In genomic region chr3:173025941-173026340, GRCh38 we compare ENCODE assay signal across 29 cellular contexts.
"Had no signal": no experiment of that assay in that cellular context is flagged by ENCODE, and none has a peak within 500 bp of the region (broad histone marks: within the 10 kb centered on the region; RNA-seq: fewer than 3 reads in every experiment).

No MANE protein-coding gene starts in this region.

- H3K36me3 Mint-ChIP-seq: activated naive CD8-positive, alpha-beta T cell; brain; T-cell had no signal

- H3K4me3 ChIP-seq: SK-N-MC had no signal

- H3K4me1 Mint-ChIP-seq: activated CD4-positive, alpha-beta memory T cell treated with anti-CD3 and anti-CD28 coated beads, Interleukin-2, amount 10 ng/mL, durations not matched to agents 7 days and 5 days; activated CD4-positive, alpha-beta T cell treated with anti-CD3 and anti-CD28 coated beads for 36 hours; activated T-helper 17 cell treated with anti-CD3 and anti-CD28 coated beads, Interleukin-2, amount 50 U/mL, for 72 hours; brain; central memory CD8-positive, alpha-beta T cell; T-cell had no signal

- ATAC-seq: activated CD4-positive, alpha-beta T cell treated with anti-CD3 and anti-CD28 coated beads for 36 hours; activated T-helper 17 cell treated with anti-CD3 and anti-CD28 coated beads, Interleukin-2, amount 50 U/mL, for 72 hours; T-cell had no signal

- H3K27ac ChIP-seq: SK-N-MC, WERI-Rb-1 had no signal

- H3K36me3 ChIP-seq: WERI-Rb-1 had no signal

- DNase-seq: activated CD4-positive, alpha-beta memory T cell treated with anti-CD3 and anti-CD28 coated beads, Interleukin-2, amount 10 ng/mL, durations not matched to agents 7 days and 5 days; activated CD4-positive, alpha-beta T cell treated with anti-CD3 and anti-CD28 coated beads for 36 hours; activated CD4-positive, alpha-beta T cell treated with anti-CD3 and anti-CD28 coated beads, Interleukin-2, amount 50 U/mL, for 1 hour; activated gamma-delta T cell; activated naive CD4-positive, alpha-beta T cell treated with anti-CD3 and anti-CD28 coated beads for 36 hours; activated T-cell treated with anti-CD3 and anti-CD28 coated beads for 4 hours; activated T-cell treated with anti-CD3 and anti-CD28 coated beads, Interleukin-2, amount 50 U/mL, for 48 hours; amygdala; KG1; NCI-H1092; NCI-H1417; NCI-H1930; NCI-H2171; NCI-H2227 treated with DMSO at 0.1 percent for 48 hours; NCI-H446 treated with DMSO at 0.1 percent for 48 hours; NCI-H524 treated with DMSO at 0.1 percent for 48 hours; NCI-H774; NK-92 treated with Interleukin-12 subunit alpha and Interleukin-12 subunit beta, amount 100 ng/mL, for 24 hours; SHP77 treated with DMSO at 0.1 percent for 48 hours; T-cell; T-helper 2 cell; T1000; WERI-Rb-1 had no signal

- H3K27ac Mint-ChIP-seq: activated CD4-positive, alpha-beta memory T cell treated with anti-CD3 and anti-CD28 coated beads, Interleukin-2, amount 10 ng/mL, durations not matched to agents 7 days and 5 days; activated CD4-positive, alpha-beta T cell treated with anti-CD3 and anti-CD28 coated beads for 36 hours; activated naive CD4-positive, alpha-beta T cell treated with anti-CD3 and anti-CD28 coated beads for 36 hours; activated naive CD8-positive, alpha-beta T cell; activated T-helper 17 cell treated with anti-CD3 and anti-CD28 coated beads, Interleukin-2, amount 50 U/mL, for 72 hours; brain; T-cell had no signal

- H3K9me3 Mint-ChIP-seq: activated CD4-positive, alpha-beta memory T cell treated with anti-CD3 and anti-CD28 coated beads, Interleukin-2, amount 10 ng/mL, durations not matched to agents 7 days and 5 days; activated naive CD4-positive, alpha-beta T cell treated with anti-CD3 and anti-CD28 coated beads for 36 hours; brain had no signal

- H3K27me3 Mint-ChIP-seq: activated CD4-positive, alpha-beta memory T cell treated with anti-CD3 and anti-CD28 coated beads, Interleukin-2, amount 10 ng/mL, durations not matched to agents 7 days and 5 days; activated CD4-positive, alpha-beta T cell treated with anti-CD3 and anti-CD28 coated beads for 36 hours; activated naive CD8-positive, alpha-beta T cell; activated T-helper 17 cell treated with anti-CD3 and anti-CD28 coated beads, Interleukin-2, amount 50 U/mL, for 72 hours; brain; central memory CD8-positive, alpha-beta T cell; T-cell had no signal

- FAIRE-seq: astrocyte had no signal

- H3K4me3 Mint-ChIP-seq: activated CD4-positive, alpha-beta memory T cell treated with anti-CD3 and anti-CD28 coated beads, Interleukin-2, amount 10 ng/mL, durations not matched to agents 7 days and 5 days; activated CD4-positive, alpha-beta T cell treated with anti-CD3 and anti-CD28 coated beads for 36 hours; activated naive CD4-positive, alpha-beta T cell treated with anti-CD3 and anti-CD28 coated beads for 36 hours; activated naive CD8-positive, alpha-beta T cell; activated T-helper 17 cell treated with anti-CD3 and anti-CD28 coated beads, Interleukin-2, amount 50 U/mL, for 72 hours; brain; central memory CD8-positive, alpha-beta T cell; T-cell had no signal
